Comparison of ENCODE assay signal across 10 cellular contexts in genomic region chr18:50836521-50836957, GRCh38. TPM values are rescaled to one million over a fixed set of nuclear protein-coding genes. Genes with fewer than 3 reads are reported as not detected.
A peak's percentile ranks its signal among the peaks of the same experiment; 100 is the strongest.
DNase-seq lines count a peak whose midpoint lies in the region; ATAC-seq, FAIRE-seq and TF ChIP-seq lines count a peak whose summit lies in the region.
"Had no signal": no experiment of that assay in that cellular context is flagged by ENCODE, and none has a peak within 500 bp of the region (broad histone marks: within the 10 kb centered on the region; RNA-seq: fewer than 3 reads in every experiment).

No MANE protein-coding gene starts in this region.

- H3K9me3 ChIP-seq in small intestine (ENCODE audit: control insufficient read depth, low read depth): no peaks in the 10 kb centered on the region
- no peaks in the 10 kb centered on the region for H3K9me3 ChIP-seq in left ventricle myocardium inferior (replicated peaks)

- no peak for ATAC-seq in Right ventricle myocardium superior (ENCODE audit: poor library complexity)

- H3K27ac ChIP-seq in small intestine (ENCODE audit: low read depth in 1 of 2, low read length in 1 of 2) (no peak overlapping the region), left ventricle myocardium inferior (replicated peaks) (no peak overlapping the region)
- H3K27ac ChIP-seq: 22Rv1 had no signal

- FAIRE-seq in small intestine (lab: Jason Lieb, UNC): peak; percentile 59

- TF ChIP-seq CTCF in cardiac fibroblast (IDR thresholded peaks at IDR 0.05; ENCODE audit: low read depth, low read length) (no peak), left ventricle myocardium inferior (IDR thresholded peaks at IDR 0.05; ENCODE audit: borderline replicate concordance) (no peak)

- H3K36me3 ChIP-seq in small intestine (ENCODE audit: control insufficient read depth in 2 of 2, insufficient read depth in 2 of 2, low read length in 2 of 2): no peaks in the 10 kb centered on the region
- H3K36me3 ChIP-seq in left ventricle myocardium inferior: no peaks in the 10 kb centered on the region

- H3K4me1 ChIP-seq in small intestine (ENCODE audit: control insufficient read depth in 2 of 2, insufficient read depth in 1 of 2, low read depth in 1 of 2, low read length in 1 of 2): peaks cover 6 to 8% of the 10 kb centered on the region in 2 donors
- peaks cover 29% of the 10 kb centered on the region for H3K4me1 ChIP-seq in left ventricle myocardium inferior

- peak; percentile 8 for DNase-seq in DMS 273 (lab: John Stamatoyannopoulos, UW; ENCODE audit: unreplicated experiment)
- DNase-seq in DMS 273 treated with DMSO at 0.1 percent for 48 hours (lab: John Stamatoyannopoulos, UW): no peak
- peak; percentile 52 for DNase-seq in NCI-H2107 treated with DMSO at 0.1 percent for 48 hours (lab: John Stamatoyannopoulos, UW; ENCODE audit: unreplicated experiment)
- peak; percentile 64 to 85 for DNase-seq in cardiac fibroblast (ENCODE audit: low read depth in 2 of 2)
- DNase-seq in small intestine: peak; percentile 77
- DNase-seq in left ventricle myocardium inferior: no peak
- no peak for DNase-seq in hypothalamus (lab: John Stamatoyannopoulos, UW)
- no peak for DNase-seq in Right ventricle myocardium superior
- DNase-seq: amniotic stem cell had no signal

- WGBS in small intestine, 3 donors: 44 to 58% (median 58%) methylated on average over 2 of the region's 2 CpGs

- H3K4me3 ChIP-seq in cardiac fibroblast (replicated peaks in 1 of 2; ENCODE audit: low read depth in 2 of 2, low read length in 2 of 2) (no peak overlapping the region), small intestine (ENCODE audit: low read depth in 1 of 2, low read length in 2 of 2) (no peak overlapping the region), left ventricle myocardium inferior (no peak overlapping the region)

- H3K27me3 ChIP-seq in small intestine (ENCODE audit: control insufficient read depth in 2 of 2, insufficient read depth in 2 of 2, low read length in 2 of 2): no peaks in the 10 kb centered on the region
- H3K27me3 ChIP-seq in left ventricle myocardium inferior (ENCODE audit: low read depth): no peaks in the 10 kb centered on the region

- intact Hi-C loops in left ventricle myocardium inferior (cut with micrococcal nuclease): no loop called here
- intact Hi-C loops in Right ventricle myocardium superior (cut with DNase I): no loop called here

RNA-seq across cellular contexts. Expression of gene MRO, which starts 16.7 kb away (rescaled TPM):
- 1 to 10 TPM; 2.9 to 9.2 (median 6.2) TPM for polyA plus RNA-seq in small intestine
- total RNA-seq in left ventricle myocardium inferior (3.8 TPM), Right ventricle myocardium superior (5.3 TPM)

RNA-seq across cellular contexts. Expression of gene ME2, which starts 42.4 kb away (rescaled TPM):
- polyA plus RNA-seq in small intestine: 100 to 1,000 TPM in 1 of 3 donors, 10 to 100 TPM in 2; 64.6 to 122 (median 72.7) TPM
- total RNA-seq in left ventricle myocardium inferior (54.5 TPM), Right ventricle myocardium superior (92.6 TPM)

Comparison
In these comparisons a context has a peak if more than half of its experiments do, and no peak if none do; other contexts are left out.
1. DNase-seq: peak in DMS 273 (single experiment), NCI-H2107 treated with DMSO at 0.1 percent for 48 hours (single experiment), cardiac fibroblast (2 of 2) and small intestine (single experiment); none in DMS 273 treated with DMSO at 0.1 percent for 48 hours (single experiment), left ventricle myocardium inferior (single experiment), hypothalamus (0 of 51) and Right ventricle myocardium superior (single experiment).